In genomic region chr6:104859225-104860146, GRCh38 we compare ENCODE assay signal across 1 cellular context.
TF ChIP-seq lines count a peak whose summit lies in the region.

A gene with protein sequence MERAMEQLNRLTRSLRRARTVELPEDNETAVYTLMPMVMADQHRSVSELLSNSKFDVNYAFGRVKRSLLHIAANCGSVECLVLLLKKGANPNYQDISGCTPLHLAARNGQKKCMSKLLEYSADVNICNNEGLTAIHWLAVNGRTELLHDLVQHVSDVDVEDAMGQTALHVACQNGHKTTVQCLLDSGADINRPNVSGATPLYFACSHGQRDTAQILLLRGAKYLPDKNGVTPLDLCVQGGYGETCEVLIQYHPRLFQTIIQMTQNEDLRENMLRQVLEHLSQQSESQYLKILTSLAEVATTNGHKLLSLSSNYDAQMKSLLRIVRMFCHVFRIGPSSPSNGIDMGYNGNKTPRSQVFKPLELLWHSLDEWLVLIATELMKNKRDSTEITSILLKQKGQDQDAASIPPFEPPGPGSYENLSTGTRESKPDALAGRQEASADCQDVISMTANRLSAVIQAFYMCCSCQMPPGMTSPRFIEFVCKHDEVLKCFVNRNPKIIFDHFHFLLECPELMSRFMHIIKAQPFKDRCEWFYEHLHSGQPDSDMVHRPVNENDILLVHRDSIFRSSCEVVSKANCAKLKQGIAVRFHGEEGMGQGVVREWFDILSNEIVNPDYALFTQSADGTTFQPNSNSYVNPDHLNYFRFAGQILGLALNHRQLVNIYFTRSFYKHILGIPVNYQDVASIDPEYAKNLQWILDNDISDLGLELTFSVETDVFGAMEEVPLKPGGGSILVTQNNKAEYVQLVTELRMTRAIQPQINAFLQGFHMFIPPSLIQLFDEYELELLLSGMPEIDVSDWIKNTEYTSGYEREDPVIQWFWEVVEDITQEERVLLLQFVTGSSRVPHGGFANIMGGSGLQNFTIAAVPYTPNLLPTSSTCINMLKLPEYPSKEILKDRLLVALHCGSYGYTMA (minus strand): TSS chr6:104859919. CDS start chr6:104859642, 277 bp downstream.

TF ChIP-seq in HepG2, 621 proteins besides CTCF, POLR2A, EP300 and RAD21 (continued from another document and continues in another):
- TF ChIP-seq ZNF816 (CRISPR knock-in tag; IDR thresholded peaks at IDR 0.05; ENCODE audit: borderline replicate concordance) (0 out of 2 replicates have a peak, but pooled peaks have one; percentile 59), AKAP8 (CRISPR knock-in tag; IDR thresholded peaks at IDR 0.05) (no peak), ZFP91 (CRISPR knock-in tag; IDR thresholded peaks at IDR 0.05; ENCODE audit: borderline replicate concordance) (peak; percentile 96), ZNF124 (CRISPR knock-in tag; IDR thresholded peaks at IDR 0.05) (no peak; the same call in 1 of the 2 replicates), EED (CRISPR knock-in tag; IDR thresholded peaks at IDR 0.05) (no peak), ZNF569 (CRISPR knock-in tag; IDR thresholded peaks at IDR 0.05; ENCODE audit: borderline replicate concordance) (no peak), ZNF274 (CRISPR knock-in tag; IDR thresholded peaks at IDR 0.05) (peak; percentile 82; the same call in 1 of the 2 replicates), MLX (CRISPR knock-in tag; IDR thresholded peaks at IDR 0.05) (no peak), ZNF576 (CRISPR knock-in tag; IDR thresholded peaks at IDR 0.05) (no peak), HNF4A (CRISPR knock-in tag; IDR thresholded peaks at IDR 0.05) (0 out of 2 replicates have a peak, but pooled peaks have one; percentile 26), HIC2 (CRISPR knock-in tag; IDR thresholded peaks at IDR 0.05; ENCODE audit: low read depth) (no peak), HNRNPH1 (optimal IDR thresholded peaks at IDR 0.05; ENCODE audit: low read depth, low read length) (no peak), PAWR (CRISPR knock-in tag; IDR thresholded peaks at IDR 0.05; ENCODE audit: borderline replicate concordance) (no peak), MTF2 (CRISPR knock-in tag; IDR thresholded peaks at IDR 0.05; ENCODE audit: borderline replicate concordance) (peak; percentile 83; the same call in 1 of the 2 replicates), GLI4 (CRISPR knock-in tag; IDR thresholded peaks at IDR 0.05; ENCODE audit: borderline replicate concordance) (peak; percentile 91; the same call in 1 of the 2 replicates), HNRNPUL1 (IDR thresholded peaks at IDR 0.05; ENCODE audit: low read depth, low read length) (peak; percentile 56; the same call in 1 of the 2 replicates), RELA (CRISPR knock-in tag; IDR thresholded peaks at IDR 0.05) (0 out of 2 replicates have a peak, but pooled peaks have one; percentile 79), SP1 (IDR thresholded peaks at IDR 0.05) (no peak), SP1 (CRISPR knock-in tag; IDR thresholded peaks at IDR 0.05) (peak; percentile 83), ZXDC (CRISPR knock-in tag; IDR thresholded peaks at IDR 0.05) (0 out of 2 replicates have a peak, but pooled peaks have one; percentile 21), ZNF841 (CRISPR knock-in tag; IDR thresholded peaks at IDR 0.05; ENCODE audit: borderline replicate concordance) (no peak; the same call in 1 of the 2 replicates), ZNF775 (CRISPR knock-in tag; IDR thresholded peaks at IDR 0.05; ENCODE audit: borderline replicate concordance) (no peak), ZZZ3 (CRISPR knock-in tag; IDR thresholded peaks at IDR 0.05; ENCODE audit: borderline replicate concordance) (no peak), MZF1 (CRISPR knock-in tag; IDR thresholded peaks at IDR 0.05; ENCODE audit: borderline replicate concordance) (no peak), ZC3H13 (CRISPR knock-in tag; IDR thresholded peaks at IDR 0.05) (0 out of 2 replicates have a peak, but pooled peaks have one; percentile 54), FOXK1 (CRISPR knock-in tag; IDR thresholded peaks at IDR 0.05; ENCODE audit: borderline replicate concordance, low read depth) (peak; percentile 72; the same call in 1 of the 2 replicates), ZFYVE20 (CRISPR knock-in tag; IDR thresholded peaks at IDR 0.05; ENCODE audit: borderline replicate concordance, low read depth) (no peak), SETDB1 (CRISPR knock-in tag; IDR thresholded peaks at IDR 0.05; ENCODE audit: borderline replicate concordance) (no peak), YEATS4 (CRISPR knock-in tag; IDR thresholded peaks at IDR 0.05; ENCODE audit: borderline replicate concordance) (peak; percentile 89; the same call in 1 of the 2 replicates), ZNF337 (CRISPR knock-in tag; IDR thresholded peaks at IDR 0.05; ENCODE audit: borderline replicate concordance, low read depth) (no peak), NR2F1 (CRISPR knock-in tag; IDR thresholded peaks at IDR 0.05) (no peak), THRA (CRISPR knock-in tag; IDR thresholded peaks at IDR 0.05; ENCODE audit: borderline replicate concordance) (no peak; the same call in 1 of the 2 replicates), MEIS1 (CRISPR knock-in tag; IDR thresholded peaks at IDR 0.05; ENCODE audit: borderline replicate concordance) (no peak), ZNF547 (CRISPR knock-in tag; IDR thresholded peaks at IDR 0.05) (peak; percentile 67; the same call in 1 of the 2 replicates)
- TF ChIP-seq, protein P1, sequence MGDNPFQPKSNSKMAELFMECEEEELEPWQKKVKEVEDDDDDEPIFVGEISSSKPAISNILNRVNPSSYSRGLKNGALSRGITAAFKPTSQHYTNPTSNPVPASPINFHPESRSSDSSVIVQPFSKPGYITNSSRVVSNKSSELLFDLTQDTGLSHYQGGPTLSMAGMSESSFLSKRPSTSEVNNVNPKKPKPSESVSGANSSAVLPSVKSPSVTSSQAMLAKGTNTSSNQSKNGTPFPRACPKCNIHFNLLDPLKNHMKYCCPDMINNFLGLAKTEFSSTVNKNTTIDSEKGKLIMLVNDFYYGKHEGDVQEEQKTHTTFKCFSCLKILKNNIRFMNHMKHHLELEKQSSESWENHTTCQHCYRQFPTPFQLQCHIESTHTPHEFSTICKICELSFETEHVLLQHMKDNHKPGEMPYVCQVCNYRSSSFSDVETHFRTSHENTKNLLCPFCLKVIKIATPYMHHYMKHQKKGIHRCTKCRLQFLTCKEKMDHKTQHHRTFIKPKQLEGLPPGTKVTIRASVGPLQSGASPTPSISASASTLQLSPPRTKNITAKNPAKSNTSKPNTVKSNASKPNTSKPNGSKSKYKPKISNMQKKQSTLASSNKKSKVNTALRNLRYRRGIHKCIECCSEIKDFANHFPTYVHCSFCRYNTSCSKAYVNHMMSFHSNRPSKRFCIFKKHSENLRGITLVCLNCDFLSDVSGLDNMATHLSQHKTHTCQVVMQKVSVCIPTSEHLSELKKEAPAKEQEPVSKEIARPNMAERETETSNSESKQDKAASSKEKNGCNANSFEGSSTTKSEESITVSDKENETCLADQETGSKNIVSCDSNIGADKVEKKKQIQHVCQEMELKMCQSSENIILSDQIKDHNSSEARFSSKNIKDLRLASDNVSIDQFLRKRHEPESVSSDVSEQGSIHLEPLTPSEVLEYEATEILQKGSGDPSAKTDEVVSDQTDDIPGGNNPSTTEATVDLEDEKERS (CRISPR knock-in tag; IDR thresholded peaks at IDR 0.05): peak; percentile 65; the same call in 1 of the 2 replicates
- TF ChIP-seq, protein P2, sequence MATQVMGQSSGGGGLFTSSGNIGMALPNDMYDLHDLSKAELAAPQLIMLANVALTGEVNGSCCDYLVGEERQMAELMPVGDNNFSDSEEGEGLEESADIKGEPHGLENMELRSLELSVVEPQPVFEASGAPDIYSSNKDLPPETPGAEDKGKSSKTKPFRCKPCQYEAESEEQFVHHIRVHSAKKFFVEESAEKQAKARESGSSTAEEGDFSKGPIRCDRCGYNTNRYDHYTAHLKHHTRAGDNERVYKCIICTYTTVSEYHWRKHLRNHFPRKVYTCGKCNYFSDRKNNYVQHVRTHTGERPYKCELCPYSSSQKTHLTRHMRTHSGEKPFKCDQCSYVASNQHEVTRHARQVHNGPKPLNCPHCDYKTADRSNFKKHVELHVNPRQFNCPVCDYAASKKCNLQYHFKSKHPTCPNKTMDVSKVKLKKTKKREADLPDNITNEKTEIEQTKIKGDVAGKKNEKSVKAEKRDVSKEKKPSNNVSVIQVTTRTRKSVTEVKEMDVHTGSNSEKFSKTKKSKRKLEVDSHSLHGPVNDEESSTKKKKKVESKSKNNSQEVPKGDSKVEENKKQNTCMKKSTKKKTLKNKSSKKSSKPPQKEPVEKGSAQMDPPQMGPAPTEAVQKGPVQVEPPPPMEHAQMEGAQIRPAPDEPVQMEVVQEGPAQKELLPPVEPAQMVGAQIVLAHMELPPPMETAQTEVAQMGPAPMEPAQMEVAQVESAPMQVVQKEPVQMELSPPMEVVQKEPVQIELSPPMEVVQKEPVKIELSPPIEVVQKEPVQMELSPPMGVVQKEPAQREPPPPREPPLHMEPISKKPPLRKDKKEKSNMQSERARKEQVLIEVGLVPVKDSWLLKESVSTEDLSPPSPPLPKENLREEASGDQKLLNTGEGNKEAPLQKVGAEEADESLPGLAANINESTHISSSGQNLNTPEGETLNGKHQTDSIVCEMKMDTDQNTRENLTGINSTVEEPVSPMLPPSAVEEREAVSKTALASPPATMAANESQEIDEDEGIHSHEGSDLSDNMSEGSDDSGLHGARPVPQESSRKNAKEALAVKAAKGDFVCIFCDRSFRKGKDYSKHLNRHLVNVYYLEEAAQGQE (IDR thresholded peaks at IDR 0.05; ENCODE audit: borderline replicate concordance in 1 of 2, low read depth in 1 of 2, low read length in 2 of 2): peak in 1 of 2 experiments; percentile 10; a peak in 1 of 4 replicates
- TF ChIP-seq, protein P3, sequence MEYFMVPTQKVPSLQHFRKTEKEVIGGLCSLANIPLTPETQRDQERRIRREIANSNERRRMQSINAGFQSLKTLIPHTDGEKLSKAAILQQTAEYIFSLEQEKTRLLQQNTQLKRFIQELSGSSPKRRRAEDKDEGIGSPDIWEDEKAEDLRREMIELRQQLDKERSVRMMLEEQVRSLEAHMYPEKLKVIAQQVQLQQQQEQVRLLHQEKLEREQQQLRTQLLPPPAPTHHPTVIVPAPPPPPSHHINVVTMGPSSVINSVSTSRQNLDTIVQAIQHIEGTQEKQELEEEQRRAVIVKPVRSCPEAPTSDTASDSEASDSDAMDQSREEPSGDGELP (IDR thresholded peaks at IDR 0.05; ENCODE audit: borderline replicate concordance, low read depth): peak; percentile 73; the same call in 1 of the 2 replicates
